8 cellular contexts compared by ENCODE assay signal in genomic region chr6:89081129-89081422, GRCh38. TPM values are rescaled to one million over a fixed set of nuclear protein-coding genes. Genes with fewer than 3 reads are reported as not detected.
DNase-seq lines count a peak whose midpoint lies in the region; ATAC-seq, FAIRE-seq and TF ChIP-seq lines count a peak whose summit lies in the region.

No MANE protein-coding gene starts in this region.

- no peaks in the 10 kb centered on the region for H3K9me3 ChIP-seq in right cardiac atrium (ENCODE audit: control insufficient read depth, low read length)

- ATAC-seq in GM19395 (IDR thresholded peaks at IDR 0.05; ENCODE audit: unreplicated experiment) (peak; percentile 10), HG03103 (IDR thresholded peaks at IDR 0.05; ENCODE audit: low read depth, unreplicated experiment) (peak; percentile 1), right cardiac atrium (peak in 1 of 2 donors; percentile 28)
- peak; percentile 6 for ATAC-seq in activated CD8-positive, alpha-beta T cell treated with anti-CD3 and anti-CD28 coated beads for 36 hours
- ATAC-seq in stimulated activated naive CD8-positive, alpha-beta T cell treated with anti-CD3 and anti-CD28 coated beads, Interleukin-15, Interleukin-2, amounts not matched to agents 100 U/mL and 50 U/mL, for 24 hours, result peak; percentile 20

- peaks cover 40% of the 10 kb centered on the region for H3K36me3 Mint-ChIP-seq in activated CD8-positive, alpha-beta T cell treated with anti-CD3 and anti-CD28 coated beads for 36 hours (ENCODE audit: low read depth)

- H3K27ac Mint-ChIP-seq in activated CD8-positive, alpha-beta T cell treated with anti-CD3 and anti-CD28 coated beads for 36 hours, result peak overlapping the region; percentile 99

- peak overlapping the region; percentile 100 for H3K27ac ChIP-seq in right cardiac atrium (ENCODE audit: low read length)

- peaks cover 27% of the 10 kb centered on the region for H3K4me1 Mint-ChIP-seq in activated CD8-positive, alpha-beta T cell treated with anti-CD3 and anti-CD28 coated beads for 36 hours (ENCODE audit: low read depth)

- no peak for TF ChIP-seq CTCF in activated CD8-positive, alpha-beta T cell treated with anti-CD3 and anti-CD28 coated beads for 36 hours (IDR thresholded peaks at IDR 0.05)
- TF ChIP-seq CTCF in GM10266 (IDR thresholded peaks at IDR 0.05; ENCODE audit: control insufficient read depth, insufficient read depth, low read depth, missing control alignments), result no peak

- no peaks in the 10 kb centered on the region for H3K27me3 Mint-ChIP-seq in activated CD8-positive, alpha-beta T cell treated with anti-CD3 and anti-CD28 coated beads for 36 hours

- POLR2A ChIA-PET in activated CD8-positive, alpha-beta T cell treated with anti-CD3 and anti-CD28 coated beads for 36 hours (lab: Charles Lee), result interaction anchor here (0.6 to 8.8 kb wide), 20 partner anchors 9 to 272 kb away, joined by 3 to 108 read pairs (median 4); partner anchors contain the start of genes PM20D2, RNGTT, SRSF12 and UBE2J1

- intact Hi-C loops in activated CD8-positive, alpha-beta T cell treated with anti-CD3 and anti-CD28 coated beads for 36 hours (cut with micrococcal nuclease), result loop anchor here (2.0 to 10.0 kb wide), 2 partner anchors 64 to 274 kb away; partner anchors contain the start of gene UBE2J1
- intact Hi-C loops in right cardiac atrium (cut with DNase I), result loop anchor here in 3 of 4 donors (5.0 to 10.0 kb wide), 3 partner anchors 44 to 116 kb away; partner anchors contain the start of gene RNGTT (in 1 of the 3)

- no peaks in the 10 kb centered on the region for H3K9me3 Mint-ChIP-seq in activated CD8-positive, alpha-beta T cell treated with anti-CD3 and anti-CD28 coated beads for 36 hours

- CTCF ChIA-PET in activated CD8-positive, alpha-beta T cell treated with anti-CD3 and anti-CD28 coated beads for 36 hours (lab: Charles Lee), result interaction anchor here (0.9 to 3.3 kb wide), 4 partner anchors 65 to 98 kb away, joined by 3 to 27 read pairs (median 11); partner anchors contain the start of gene PM20D2

- under 1% methylated on average over 36 of the region's 36 CpGs for WGBS in right cardiac atrium

- H3K4me3 Mint-ChIP-seq in activated CD8-positive, alpha-beta T cell treated with anti-CD3 and anti-CD28 coated beads for 36 hours, result peak overlapping the region; percentile 93

- no peaks in the 10 kb centered on the region for H3K4me1 ChIP-seq in right cardiac atrium (ENCODE audit: control insufficient read depth, insufficient read depth, low read length)

- no peaks in the 10 kb centered on the region for H3K27me3 ChIP-seq in right cardiac atrium (ENCODE audit: control insufficient read depth, insufficient read depth)

- no peak for DNase-seq in activated CD8-positive, alpha-beta T cell treated with anti-CD3 and anti-CD28 coated beads for 36 hours
- DNase-seq in right cardiac atrium (no peak), middle frontal gyrus (ENCODE audit: extremely low spot score, low spot score) (no peak), GM10266 (ENCODE audit: extremely low spot score) (no peak), frontal cortex (ENCODE audit: low spot score in 2 of 2) (no peak)
- DNase-seq in stimulated activated naive CD8-positive, alpha-beta T cell treated with anti-CD3 and anti-CD28 coated beads, Interleukin-15, Interleukin-2, amounts not matched to agents 100 U/mL and 50 U/mL, for 24 hours, result no peak

- no peak for FAIRE-seq in frontal cortex (lab: Jason Lieb, UNC)

- H3K4me3 ChIP-seq in right cardiac atrium (ENCODE audit: low read length), result peak overlapping the region; percentile 98

RNA-seq across cellular contexts. Expression of gene PNRC1, which starts 0.5 kb away (rescaled TPM):
- 100 to 1,000 TPM; 157 to 162 TPM for total RNA-seq in activated CD8-positive, alpha-beta T cell treated with anti-CD3 and anti-CD28 coated beads for 36 hours
- total RNA-seq in right cardiac atrium (100 to 1,000 TPM; 200 to 225 (median 213) TPM), frontal cortex (72.6 TPM)
- 82.7 TPM for polyA plus RNA-seq in right cardiac atrium

RNA-seq across cellular contexts. Expression of gene SRSF12, which starts 36.8 kb away (rescaled TPM):
- total RNA-seq in activated CD8-positive, alpha-beta T cell treated with anti-CD3 and anti-CD28 coated beads for 36 hours, result 1 to 10 TPM in 1 of 2 experiments, under 1 TPM in 1; 0.83 to 1.1 TPM
- under 1 TPM in 3 of 4 donors, not detected in 1; 0.18 to 0.75 (median 0.45) TPM for total RNA-seq in right cardiac atrium
- polyA plus RNA-seq in right cardiac atrium, result 0.14 TPM
- 36.7 TPM for total RNA-seq in frontal cortex

Comparison
In these comparisons a context has a peak if more than half of its experiments do, and no peak if none do; other contexts are left out.
1. RNA of gene SRSF12, which starts 36.8 kb away (total RNA-seq): 36.7 TPM in frontal cortex (single experiment); 0.83 to 1.1 TPM in activated CD8-positive, alpha-beta T cell treated with anti-CD3 and anti-CD28 coated beads for 36 hours and 0.18 to 0.75 TPM in right cardiac atrium; every median in the first group is over 10 times any median in the second.